Comparison of ENCODE assay signal across 2 cellular contexts in the genomic region with DNA sequence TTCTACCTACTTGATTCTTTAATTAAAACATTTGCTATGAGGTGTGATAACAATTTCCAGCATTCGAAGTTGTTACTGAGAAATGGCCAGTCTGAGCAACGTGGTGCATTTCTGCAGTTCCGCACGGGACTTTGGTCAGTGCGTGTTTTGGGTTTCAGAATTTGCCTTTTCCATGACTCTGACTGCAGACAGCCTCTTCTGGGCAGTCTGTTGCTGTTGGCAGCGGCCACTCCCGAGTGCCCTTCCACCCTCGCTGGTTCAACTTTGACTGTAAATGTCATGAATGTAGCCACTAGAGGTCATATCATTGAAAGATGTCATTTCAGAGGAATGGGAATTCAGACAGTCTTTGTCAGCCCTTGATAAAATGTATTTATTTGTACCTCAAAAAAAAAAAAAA.
TF ChIP-seq lines count a peak whose summit lies in the region.

No MANE protein-coding gene starts in this region.

TF ChIP-seq in liver, 16 proteins besides CTCF, POLR2A, EP300 and RAD21:
- TF ChIP-seq JUND (IDR thresholded peaks at IDR 0.05) (peak in 1 of 2 donors; percentile 33), NR2F2 (IDR thresholded peaks at IDR 0.05) (peak; percentile 74), HNF4A (conservative IDR thresholded peaks at IDR 0.05) (peak; percentile 90 to 93), FOXA1 (IDR thresholded peaks at IDR 0.05) (no peak), TAF1 (conservative IDR thresholded peaks at IDR 0.05) (no peak), EGR1 (IDR thresholded peaks at IDR 0.05; ENCODE audit: low read depth in 2 of 2) (peak in 1 of 2 donors; percentile 75), HNF4G (IDR thresholded peaks at IDR 0.05) (peak; percentile 77), YY1 (IDR thresholded peaks at IDR 0.05) (peak; percentile 25), FOXA2 (IDR thresholded peaks at IDR 0.05) (no peak), GABPA (IDR thresholded peaks at IDR 0.05 in 1 of 2, conservative IDR thresholded peaks at IDR 0.05 in 1 of 2) (no peak), SP1 (IDR thresholded peaks at IDR 0.05) (peak; percentile 92), RXRA (IDR thresholded peaks at IDR 0.05) (peak; percentile 81 to 84)
- TF ChIP-seq, protein P1, sequence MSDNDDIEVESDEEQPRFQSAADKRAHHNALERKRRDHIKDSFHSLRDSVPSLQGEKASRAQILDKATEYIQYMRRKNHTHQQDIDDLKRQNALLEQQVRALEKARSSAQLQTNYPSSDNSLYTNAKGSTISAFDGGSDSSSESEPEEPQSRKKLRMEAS (IDR thresholded peaks at IDR 0.05), result no peak
- TF ChIP-seq, protein P2, sequence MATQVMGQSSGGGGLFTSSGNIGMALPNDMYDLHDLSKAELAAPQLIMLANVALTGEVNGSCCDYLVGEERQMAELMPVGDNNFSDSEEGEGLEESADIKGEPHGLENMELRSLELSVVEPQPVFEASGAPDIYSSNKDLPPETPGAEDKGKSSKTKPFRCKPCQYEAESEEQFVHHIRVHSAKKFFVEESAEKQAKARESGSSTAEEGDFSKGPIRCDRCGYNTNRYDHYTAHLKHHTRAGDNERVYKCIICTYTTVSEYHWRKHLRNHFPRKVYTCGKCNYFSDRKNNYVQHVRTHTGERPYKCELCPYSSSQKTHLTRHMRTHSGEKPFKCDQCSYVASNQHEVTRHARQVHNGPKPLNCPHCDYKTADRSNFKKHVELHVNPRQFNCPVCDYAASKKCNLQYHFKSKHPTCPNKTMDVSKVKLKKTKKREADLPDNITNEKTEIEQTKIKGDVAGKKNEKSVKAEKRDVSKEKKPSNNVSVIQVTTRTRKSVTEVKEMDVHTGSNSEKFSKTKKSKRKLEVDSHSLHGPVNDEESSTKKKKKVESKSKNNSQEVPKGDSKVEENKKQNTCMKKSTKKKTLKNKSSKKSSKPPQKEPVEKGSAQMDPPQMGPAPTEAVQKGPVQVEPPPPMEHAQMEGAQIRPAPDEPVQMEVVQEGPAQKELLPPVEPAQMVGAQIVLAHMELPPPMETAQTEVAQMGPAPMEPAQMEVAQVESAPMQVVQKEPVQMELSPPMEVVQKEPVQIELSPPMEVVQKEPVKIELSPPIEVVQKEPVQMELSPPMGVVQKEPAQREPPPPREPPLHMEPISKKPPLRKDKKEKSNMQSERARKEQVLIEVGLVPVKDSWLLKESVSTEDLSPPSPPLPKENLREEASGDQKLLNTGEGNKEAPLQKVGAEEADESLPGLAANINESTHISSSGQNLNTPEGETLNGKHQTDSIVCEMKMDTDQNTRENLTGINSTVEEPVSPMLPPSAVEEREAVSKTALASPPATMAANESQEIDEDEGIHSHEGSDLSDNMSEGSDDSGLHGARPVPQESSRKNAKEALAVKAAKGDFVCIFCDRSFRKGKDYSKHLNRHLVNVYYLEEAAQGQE (IDR thresholded peaks at IDR 0.05), result peak; percentile 44
- TF ChIP-seq, protein P3, sequence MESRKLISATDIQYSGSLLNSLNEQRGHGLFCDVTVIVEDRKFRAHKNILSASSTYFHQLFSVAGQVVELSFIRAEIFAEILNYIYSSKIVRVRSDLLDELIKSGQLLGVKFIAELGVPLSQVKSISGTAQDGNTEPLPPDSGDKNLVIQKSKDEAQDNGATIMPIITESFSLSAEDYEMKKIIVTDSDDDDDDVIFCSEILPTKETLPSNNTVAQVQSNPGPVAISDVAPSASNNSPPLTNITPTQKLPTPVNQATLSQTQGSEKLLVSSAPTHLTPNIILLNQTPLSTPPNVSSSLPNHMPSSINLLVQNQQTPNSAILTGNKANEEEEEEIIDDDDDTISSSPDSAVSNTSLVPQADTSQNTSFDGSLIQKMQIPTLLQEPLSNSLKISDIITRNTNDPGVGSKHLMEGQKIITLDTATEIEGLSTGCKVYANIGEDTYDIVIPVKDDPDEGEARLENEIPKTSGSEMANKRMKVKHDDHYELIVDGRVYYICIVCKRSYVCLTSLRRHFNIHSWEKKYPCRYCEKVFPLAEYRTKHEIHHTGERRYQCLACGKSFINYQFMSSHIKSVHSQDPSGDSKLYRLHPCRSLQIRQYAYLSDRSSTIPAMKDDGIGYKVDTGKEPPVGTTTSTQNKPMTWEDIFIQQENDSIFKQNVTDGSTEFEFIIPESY (IDR thresholded peaks at IDR 0.05), result no peak
- TF ChIP-seq, protein P4, sequence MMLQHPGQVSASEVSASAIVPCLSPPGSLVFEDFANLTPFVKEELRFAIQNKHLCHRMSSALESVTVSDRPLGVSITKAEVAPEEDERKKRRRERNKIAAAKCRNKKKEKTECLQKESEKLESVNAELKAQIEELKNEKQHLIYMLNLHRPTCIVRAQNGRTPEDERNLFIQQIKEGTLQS (IDR thresholded peaks at IDR 0.05), result no peak

TF ChIP-seq in HepG2, 621 proteins besides CTCF, POLR2A, EP300 and RAD21:
- no peak for TF ChIP-seq RFXAP (CRISPR knock-in tag; IDR thresholded peaks at IDR 0.05; ENCODE audit: borderline replicate concordance)
- TF ChIP-seq RARG (CRISPR knock-in tag; IDR thresholded peaks at IDR 0.05; ENCODE audit: low read depth), result no peak
- no peak for TF ChIP-seq ISL2 (CRISPR knock-in tag; IDR thresholded peaks at IDR 0.05)
- no peak for TF ChIP-seq ZNF232 (CRISPR knock-in tag; IDR thresholded peaks at IDR 0.05; ENCODE audit: borderline replicate concordance)
- no peak for TF ChIP-seq ZNF547 (CRISPR knock-in tag; IDR thresholded peaks at IDR 0.05)
- TF ChIP-seq, protein P5, sequence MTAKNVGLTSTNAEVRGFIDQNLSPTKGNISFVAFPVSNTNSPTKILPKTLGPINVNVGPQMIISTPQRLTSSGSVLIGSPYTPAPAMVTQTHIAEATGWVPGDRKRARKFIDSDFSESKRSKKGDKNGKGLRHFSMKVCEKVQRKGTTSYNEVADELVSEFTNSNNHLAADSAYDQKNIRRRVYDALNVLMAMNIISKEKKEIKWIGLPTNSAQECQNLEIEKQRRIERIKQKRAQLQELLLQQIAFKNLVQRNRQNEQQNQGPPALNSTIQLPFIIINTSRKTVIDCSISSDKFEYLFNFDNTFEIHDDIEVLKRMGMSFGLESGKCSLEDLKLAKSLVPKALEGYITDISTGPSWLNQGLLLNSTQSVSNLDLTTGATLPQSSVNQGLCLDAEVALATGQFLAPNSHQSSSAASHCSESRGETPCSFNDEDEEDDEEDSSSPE (CRISPR knock-in tag; IDR thresholded peaks at IDR 0.05), result no peak
- TF ChIP-seq, protein P6, sequence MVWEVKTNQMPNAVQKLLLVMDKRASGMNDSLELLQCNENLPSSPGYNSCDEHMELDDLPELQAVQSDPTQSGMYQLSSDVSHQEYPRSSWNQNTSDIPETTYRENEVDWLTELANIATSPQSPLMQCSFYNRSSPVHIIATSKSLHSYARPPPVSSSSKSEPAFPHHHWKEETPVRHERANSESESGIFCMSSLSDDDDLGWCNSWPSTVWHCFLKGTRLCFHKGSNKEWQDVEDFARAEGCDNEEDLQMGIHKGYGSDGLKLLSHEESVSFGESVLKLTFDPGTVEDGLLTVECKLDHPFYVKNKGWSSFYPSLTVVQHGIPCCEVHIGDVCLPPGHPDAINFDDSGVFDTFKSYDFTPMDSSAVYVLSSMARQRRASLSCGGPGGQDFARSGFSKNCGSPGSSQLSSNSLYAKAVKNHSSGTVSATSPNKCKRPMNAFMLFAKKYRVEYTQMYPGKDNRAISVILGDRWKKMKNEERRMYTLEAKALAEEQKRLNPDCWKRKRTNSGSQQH (CRISPR knock-in tag; IDR thresholded peaks at IDR 0.05; ENCODE audit: low read depth), result no peak
- TF ChIP-seq ATF7 (IDR thresholded peaks at IDR 0.05), result no peak
- TF ChIP-seq ATF7 (CRISPR knock-in tag; IDR thresholded peaks at IDR 0.05), result no peak
- TF ChIP-seq ARNT (IDR thresholded peaks at IDR 0.05), result no peak
- no peak for TF ChIP-seq THYN1 (CRISPR knock-in tag; IDR thresholded peaks at IDR 0.05; ENCODE audit: borderline replicate concordance, low read depth)
- TF ChIP-seq ZNF20 (CRISPR knock-in tag; IDR thresholded peaks at IDR 0.05), result no peak
- TF ChIP-seq, protein P7, sequence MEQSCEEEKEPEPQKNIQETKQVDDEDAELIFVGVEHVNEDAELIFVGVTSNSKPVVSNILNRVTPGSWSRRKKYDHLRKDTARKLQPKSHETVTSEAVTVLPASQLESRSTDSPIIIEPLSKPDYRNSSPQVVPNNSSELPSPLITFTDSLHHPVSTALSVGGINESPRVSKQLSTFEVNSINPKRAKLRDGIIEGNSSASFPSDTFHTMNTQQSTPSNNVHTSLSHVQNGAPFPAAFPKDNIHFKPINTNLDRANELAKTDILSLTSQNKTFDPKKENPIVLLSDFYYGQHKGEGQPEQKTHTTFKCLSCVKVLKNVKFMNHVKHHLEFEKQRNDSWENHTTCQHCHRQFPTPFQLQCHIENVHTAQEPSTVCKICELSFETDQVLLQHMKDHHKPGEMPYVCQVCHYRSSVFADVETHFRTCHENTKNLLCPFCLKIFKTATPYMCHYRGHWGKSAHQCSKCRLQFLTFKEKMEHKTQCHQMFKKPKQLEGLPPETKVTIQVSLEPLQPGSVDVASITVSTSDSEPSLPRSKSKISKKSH (CRISPR knock-in tag; IDR thresholded peaks at IDR 0.05; ENCODE audit: borderline replicate concordance), result no peak
- no peak for TF ChIP-seq ZSCAN31 (CRISPR knock-in tag; IDR thresholded peaks at IDR 0.05; ENCODE audit: low read depth)
- no peak for TF ChIP-seq JUND (CRISPR knock-in tag; IDR thresholded peaks at IDR 0.05)
- TF ChIP-seq, protein P8, sequence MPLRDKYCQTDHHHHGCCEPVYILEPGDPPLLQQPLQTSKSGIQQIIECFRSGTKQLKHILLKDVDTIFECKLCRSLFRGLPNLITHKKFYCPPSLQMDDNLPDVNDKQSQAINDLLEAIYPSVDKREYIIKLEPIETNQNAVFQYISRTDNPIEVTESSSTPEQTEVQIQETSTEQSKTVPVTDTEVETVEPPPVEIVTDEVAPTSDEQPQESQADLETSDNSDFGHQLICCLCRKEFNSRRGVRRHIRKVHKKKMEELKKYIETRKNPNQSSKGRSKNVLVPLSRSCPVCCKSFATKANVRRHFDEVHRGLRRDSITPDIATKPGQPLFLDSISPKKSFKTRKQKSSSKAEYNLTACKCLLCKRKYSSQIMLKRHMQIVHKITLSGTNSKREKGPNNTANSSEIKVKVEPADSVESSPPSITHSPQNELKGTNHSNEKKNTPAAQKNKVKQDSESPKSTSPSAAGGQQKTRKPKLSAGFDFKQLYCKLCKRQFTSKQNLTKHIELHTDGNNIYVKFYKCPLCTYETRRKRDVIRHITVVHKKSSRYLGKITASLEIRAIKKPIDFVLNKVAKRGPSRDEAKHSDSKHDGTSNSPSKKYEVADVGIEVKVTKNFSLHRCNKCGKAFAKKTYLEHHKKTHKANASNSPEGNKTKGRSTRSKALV (CRISPR knock-in tag; IDR thresholded peaks at IDR 0.05), result no peak
- no peak for TF ChIP-seq STAT5B (CRISPR knock-in tag; IDR thresholded peaks at IDR 0.05)
- TF ChIP-seq TCF12 (IDR thresholded peaks at IDR 0.05), result no peak
- no peak for TF ChIP-seq TCF12 (CRISPR knock-in tag; IDR thresholded peaks at IDR 0.05)
- TF ChIP-seq, protein P9, sequence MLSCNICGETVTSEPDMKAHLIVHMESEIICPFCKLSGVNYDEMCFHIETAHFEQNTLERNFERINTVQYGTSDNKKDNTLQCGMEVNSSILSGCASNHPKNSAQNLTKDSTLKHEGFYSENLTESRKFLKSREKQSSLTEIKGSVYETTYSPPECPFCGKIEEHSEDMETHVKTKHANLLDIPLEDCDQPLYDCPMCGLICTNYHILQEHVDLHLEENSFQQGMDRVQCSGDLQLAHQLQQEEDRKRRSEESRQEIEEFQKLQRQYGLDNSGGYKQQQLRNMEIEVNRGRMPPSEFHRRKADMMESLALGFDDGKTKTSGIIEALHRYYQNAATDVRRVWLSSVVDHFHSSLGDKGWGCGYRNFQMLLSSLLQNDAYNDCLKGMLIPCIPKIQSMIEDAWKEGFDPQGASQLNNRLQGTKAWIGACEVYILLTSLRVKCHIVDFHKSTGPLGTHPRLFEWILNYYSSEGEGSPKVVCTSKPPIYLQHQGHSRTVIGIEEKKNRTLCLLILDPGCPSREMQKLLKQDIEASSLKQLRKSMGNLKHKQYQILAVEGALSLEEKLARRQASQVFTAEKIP (CRISPR knock-in tag; IDR thresholded peaks at IDR 0.05; ENCODE audit: borderline replicate concordance), result no peak
- TF ChIP-seq MAFK (conservative IDR thresholded peaks at IDR 0.05 in 1 of 2, IDR thresholded peaks at IDR 0.05 in 1 of 2; ENCODE audit: low read length in 2 of 2), result no peak
